31 cellular contexts compared by ENCODE assay signal in the genomic region with DNA sequence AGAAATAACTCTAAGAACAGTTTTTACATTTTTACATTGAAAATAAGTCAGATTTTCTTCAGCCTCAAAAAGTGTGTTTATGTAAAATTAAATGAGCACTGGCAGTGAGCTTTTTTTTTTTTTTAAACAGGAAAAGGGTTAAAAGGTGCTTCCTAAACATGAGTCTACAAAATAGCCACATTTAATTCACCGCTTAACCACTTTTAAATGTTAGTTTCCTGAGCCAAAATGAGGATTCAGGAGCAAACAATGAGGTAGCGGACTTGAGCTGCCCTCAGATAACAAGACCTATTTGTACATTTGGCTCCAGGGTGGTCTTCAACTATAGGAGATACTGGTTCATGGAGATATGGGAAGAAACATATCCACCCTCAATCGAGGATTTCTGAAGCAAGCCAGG.
"Had no signal": no experiment of that assay in that cellular context is flagged by ENCODE, and none has a peak within 500 bp of the region (broad histone marks: within the 10 kb centered on the region; RNA-seq: fewer than 3 reads in every experiment).

No MANE protein-coding gene starts in this region.

- H3K4me1 Mint-ChIP-seq: memory B cell; nephron; neural crest cell; stimulated activated naive B cell treated with anti-CD40 and anti-IgM and Interleukin-4, amounts not matched to agents 10 μg/mL and 1 μg/mL and 100 μg/mL, for 72 hours had no signal

- ATAC-seq: left colon; mucosa of descending colon; naive thymus-derived CD8-positive, alpha-beta T cell; pancreas; right cardiac atrium; sciatic nerve; stimulated activated naive B cell treated with anti-CD40 and anti-IgM and Interleukin-4, amounts not matched to agents 10 μg/mL and 1 μg/mL and 100 μg/mL, for 72 hours; upper lobe of right lung had no signal

- H3K9me3 ChIP-seq: mucosa of descending colon, pancreas, prostate gland, suprapubic skin, thoracic aorta, tibial artery, upper lobe of right lung had no signal

- DNase-seq: hypothalamus; immature natural killer cell; kidney; left colon; left ventricle myocardium inferior; midbrain; mucosa of descending colon; naive thymus-derived CD8-positive, alpha-beta T cell; nucleus accumbens; pancreas; posterior cingulate gyrus; retina; right cardiac atrium; stimulated activated CD4-positive, alpha-beta T cell treated with anti-CD3 and anti-CD28 coated beads, Interleukin-12 subunit alpha, Interleukin-12 subunit beta, amount 100 ng/mL, for 4 hours; stimulated activated CD4-positive, alpha-beta T cell treated with anti-CD3 and anti-CD28 coated beads, Interleukin-15, amount 100 ng/mL, for 24 hours; stimulated activated CD4-positive, alpha-beta T cell treated with anti-CD3 and anti-CD28 coated beads, Interleukin-2, amount 100 ng/mL, for 24 hours; stimulated activated CD4-positive, alpha-beta T cell treated with anti-CD3 and anti-CD28 coated beads, Interleukin-4, amount 100 ng/mL, for 1 hour; stimulated activated naive B cell treated with anti-CD40 and anti-IgM and Interleukin-4, amounts not matched to agents 10 μg/mL and 1 μg/mL and 100 μg/mL, for 72 hours; tibial artery; trophoblast cell; upper lobe of right lung had no signal

- H3K27me3 Mint-ChIP-seq: memory B cell; stimulated activated naive B cell treated with anti-CD40 and anti-IgM and Interleukin-4, amounts not matched to agents 10 μg/mL and 1 μg/mL and 100 μg/mL, for 72 hours had no signal

- H3K27ac Mint-ChIP-seq: memory B cell; naive thymus-derived CD8-positive, alpha-beta T cell; nephron; stimulated activated naive B cell treated with anti-CD40 and anti-IgM and Interleukin-4, amounts not matched to agents 10 μg/mL and 1 μg/mL and 100 μg/mL, for 72 hours; stimulated activated naive CD8-positive, alpha-beta T cell treated with anti-CD3 and anti-CD28 coated beads, Interleukin-15, Interleukin-2, amounts not matched to agents 100 ng/mL and 50 ng/mL, for 24 hours had no signal

- FAIRE-seq: islet of Langerhans, kidney, pancreas, urothelium cell line had no signal

- H3K4me3 Mint-ChIP-seq: memory B cell; naive thymus-derived CD8-positive, alpha-beta T cell; nephron; neural crest cell; stimulated activated naive B cell treated with anti-CD40 and anti-IgM and Interleukin-4, amounts not matched to agents 10 μg/mL and 1 μg/mL and 100 μg/mL, for 72 hours; stimulated activated naive CD8-positive, alpha-beta T cell treated with anti-CD3 and anti-CD28 coated beads, Interleukin-15, Interleukin-2, amounts not matched to agents 100 ng/mL and 50 ng/mL, for 24 hours had no signal

- H3K36me3 Mint-ChIP-seq: memory B cell; stimulated activated naive B cell treated with anti-CD40 and anti-IgM and Interleukin-4, amounts not matched to agents 10 μg/mL and 1 μg/mL and 100 μg/mL, for 72 hours had no signal
